In genomic region chr5:109089191-109089590, GRCh38 we compare ENCODE assay signal across 21 cellular contexts.
A peak's percentile ranks its signal among the peaks of the same experiment; 100 is the strongest.
DNase-seq lines count a peak whose midpoint lies in the region; ATAC-seq, FAIRE-seq and TF ChIP-seq lines count a peak whose summit lies in the region.
"Had no signal": no experiment of that assay in that cellular context is flagged by ENCODE, and none has a peak within 500 bp of the region (broad histone marks: within the 10 kb centered on the region; RNA-seq: fewer than 3 reads in every experiment).

No MANE protein-coding gene starts in this region.

- ATAC-seq in IMR-90 (ENCODE audit: low read depth): peak; percentile 37; the same call in 1 of the 2 replicates
- no peak for ATAC-seq in K562
- ATAC-seq in psoas muscle: no peak
- ATAC-seq: CD8-positive, alpha-beta T cell; GM12878; GM23338; HCT116 had no signal

- no peaks in the 10 kb centered on the region for H3K36me3 ChIP-seq in IMR-90 (ENCODE audit: control insufficient read depth, insufficient read depth, low read length)
- H3K36me3 ChIP-seq in K562 (ENCODE audit: control insufficient read depth, insufficient read depth, low read length): no peaks in the 10 kb centered on the region
- H3K36me3 ChIP-seq in mesenchymal stem cell (ENCODE audit: control insufficient read depth in 1 of 2, insufficient read depth in 2 of 2, low read depth in 1 of 2, low read length in 2 of 2): peaks cover 2 to 10% of the 10 kb centered on the region in 2 experiments
- H3K36me3 ChIP-seq in psoas muscle (ENCODE audit: insufficient read depth in 1 of 2, low read depth in 1 of 2): no peaks in the 10 kb centered on the region
- H3K36me3 ChIP-seq: BLaER1 had no signal

- H4K20me1 ChIP-seq in IMR-90 (ENCODE audit: insufficient read depth, low read length) (no peaks in the 10 kb centered on the region), K562 (replicated peaks; ENCODE audit: control insufficient read depth, insufficient read depth, low read length) (no peaks in the 10 kb centered on the region)
- H4K20me1 ChIP-seq: BLaER1 had no signal

- H4K91ac ChIP-seq in IMR-90 (ENCODE audit: insufficient read depth, low read depth, low read length): no peak overlapping the region
- no peak overlapping the region for H4K91ac ChIP-seq in mesenchymal stem cell (ENCODE audit: low read length)

- no peak overlapping the region for H2BK20ac ChIP-seq in IMR-90 (ENCODE audit: low read depth, low read length)

- H4K8ac ChIP-seq in IMR-90 (ENCODE audit: low read depth in 2 of 2, low read length in 2 of 2) (no peak overlapping the region), mesenchymal stem cell (ENCODE audit: low read length) (no peak overlapping the region)

- no peak for FAIRE-seq in K562 (lab: Jason Lieb, UNC)
- FAIRE-seq: GM12878, GM18507 had no signal

- peak; percentile 5 for DNase-seq in IMR-90
- peak; percentile 61 for DNase-seq in amniotic epithelial cell (ENCODE audit: low read depth)
- DNase-seq in K562 (ENCODE audit: extremely low read depth in 1 of 4, low spot score in 3 of 4): no peak
- peak; percentile 6 for DNase-seq in mesenchymal stem cell
- DNase-seq in stimulated activated CD4-positive, alpha-beta T cell treated with anti-CD3 and anti-CD28 coated beads, Interleukin-4, amount 100 ng/mL, for 4 hours: no peak
- DNase-seq in posterior cingulate gyrus: no peak
- no peak for DNase-seq in psoas muscle
- DNase-seq: Caco-2; CD4-positive, CD25-positive, alpha-beta regulatory T cell; CD8-positive, alpha-beta T cell; DMS153; DND-41; EL; GDM1; H9 had no signal

- no peak overlapping the region for H3K56ac ChIP-seq in IMR-90 (ENCODE audit: extremely low read depth, insufficient read depth, low read length)

- dilution Hi-C loops in IMR-90 (cut with HindIII; ENCODE audit: low sequenced_read_pairs, unreplicated experiment): no loop called here

- H2AK5ac ChIP-seq in IMR-90 (ENCODE audit: low read depth, low read length): no peak overlapping the region
- no peak overlapping the region for H2AK5ac ChIP-seq in mesenchymal stem cell (ENCODE audit: low read length, severe bottlenecking)

- H3K79me1 ChIP-seq in IMR-90 (ENCODE audit: low read depth in 1 of 2, low read length in 2 of 2) (no peaks in the 10 kb centered on the region), mesenchymal stem cell (replicated peaks; ENCODE audit: low read length, poor library complexity, severe bottlenecking) (no peaks in the 10 kb centered on the region)

- BruUV-seq in IMR-90 (replicated peaks; lab: Mats Ljungman, UMichigan) (no TSS peak), K562 (replicated peaks; lab: Mats Ljungman, UMichigan) (no TSS peak)

- H3K9me1 ChIP-seq in IMR-90 (ENCODE audit: insufficient read depth, low read length) (no peaks in the 10 kb centered on the region), K562 (ENCODE audit: control insufficient read depth, insufficient read depth, low read length) (no peaks in the 10 kb centered on the region)

- no peak overlapping the region for H2BK15ac ChIP-seq in IMR-90 (ENCODE audit: low read depth, low read length)
- H2BK15ac ChIP-seq in mesenchymal stem cell (ENCODE audit: low read depth, poor library complexity, severe bottlenecking): no peak overlapping the region

- in situ Hi-C loops in IMR-90 (cut with MboI; ENCODE audit: low sequenced_read_pairs) (no loop called here), K562 (cut with MboI) (no loop called here)

- H3K4ac ChIP-seq in IMR-90 (ENCODE audit: low read depth, low read length): no peak overlapping the region
- no peak overlapping the region for H3K4ac ChIP-seq in mesenchymal stem cell (ENCODE audit: low read depth in 1 of 2, low read length in 2 of 2)

- H3K14ac ChIP-seq in IMR-90 (replicated peaks; ENCODE audit: low read depth, low read length): no peak overlapping the region
- H3K14ac ChIP-seq in mesenchymal stem cell (ENCODE audit: low read length in 2 of 2): no peak overlapping the region

- CTCF ChIA-PET in IMR-90 (lab: Yijun Ruan, JAX): interaction anchor here (1.2 kb wide), 1 partner anchor 10 kb away, joined by 3 read pairs; no protein-coding TSS in a partner anchor
- CTCF ChIA-PET in K562 (lab: Yijun Ruan, JAX; ENCODE audit: low intra/inter-chr PET ratio): no interaction called here

- H2BK120ac ChIP-seq in IMR-90 (ENCODE audit: low read depth, low read length) (no peak overlapping the region), mesenchymal stem cell (ENCODE audit: low read depth, low read length) (no peak overlapping the region)

- H3K9ac ChIP-seq in IMR-90 (ENCODE audit: low read depth, low read length) (no peak overlapping the region), K562 (ENCODE audit: insufficient read depth in 1 of 2, low read depth in 2 of 2, low read length in 2 of 2) (no peak overlapping the region), mesenchymal stem cell (ENCODE audit: low read length) (no peak overlapping the region)
- H3K9ac ChIP-seq: BLaER1 had no signal

- TF ChIP-seq EP300 in K562 (IDR thresholded peaks at IDR 0.05; ENCODE audit: low read length): no peak

- no peak overlapping the region for H2BK12ac ChIP-seq in mesenchymal stem cell (ENCODE audit: low read length in 2 of 2)

- H4K5ac ChIP-seq in IMR-90 (ENCODE audit: low read depth, low read length): no peak overlapping the region

- TF ChIP-seq RAD21 in IMR-90 (IDR thresholded peaks at IDR 0.05; ENCODE audit: low read length) (no peak), K562 (CRISPR knock-in tag; conservative IDR thresholded peaks at IDR 0.05 in 1 of 2, IDR thresholded peaks at IDR 0.05 in 1 of 2) (no peak)

- no peak overlapping the region for H3K18ac ChIP-seq in IMR-90 (ENCODE audit: low read depth, low read length)
- H3K18ac ChIP-seq in mesenchymal stem cell (ENCODE audit: low read depth in 1 of 2, low read length in 2 of 2): no peak overlapping the region

- H2BK5ac ChIP-seq in IMR-90 (ENCODE audit: low read depth, low read length, poor library complexity, severe bottlenecking) (no peak overlapping the region), mesenchymal stem cell (ENCODE audit: low read depth, low read length, poor library complexity, severe bottlenecking) (no peak overlapping the region)

- H3K9me3 ChIP-seq in IMR-90 (ENCODE audit: control insufficient read depth, insufficient read depth, low read length) (no peaks in the 10 kb centered on the region), K562 (replicated peaks; ENCODE audit: control insufficient read depth, insufficient read depth, low read depth, low read length) (no peaks in the 10 kb centered on the region), mesenchymal stem cell (ENCODE audit: control insufficient read depth, low read length) (no peaks in the 10 kb centered on the region), psoas muscle (no peaks in the 10 kb centered on the region)
- H3K9me3 ChIP-seq: BLaER1, Caco-2 had no signal

- no peaks in the 10 kb centered on the region for H3K27me3 ChIP-seq in IMR-90 (ENCODE audit: control insufficient read depth, insufficient read depth, low read length)
- no peaks in the 10 kb centered on the region for H3K27me3 ChIP-seq in K562 (ENCODE audit: control insufficient read depth in 2 of 2, insufficient read depth in 2 of 2, low read length in 2 of 2)
- no peaks in the 10 kb centered on the region for H3K27me3 ChIP-seq in mesenchymal stem cell (ENCODE audit: control insufficient read depth in 1 of 2, insufficient read depth in 1 of 2, low read length in 2 of 2)
- no peaks in the 10 kb centered on the region for H3K27me3 ChIP-seq in psoas muscle (ENCODE audit: insufficient read depth in 3 of 3, low read length in 2 of 3)
- H3K27me3 ChIP-seq: BLaER1 had no signal

- TF ChIP-seq CTCF in IMR-90 (conservative IDR thresholded peaks at IDR 0.05; ENCODE audit: low read depth, low read length) (no peak), K562 (IDR thresholded peaks at IDR 0.05 in 2 of 3, conservative IDR thresholded peaks at IDR 0.05 in 1 of 3; ENCODE audit: insufficient read depth in 2 of 3, low read depth in 1 of 3, low read length in 3 of 3) (no peak), psoas muscle (IDR thresholded peaks at IDR 0.05) (no peak)

- TF ChIP-seq POLR2A in IMR-90 (IDR thresholded peaks at IDR 0.05; ENCODE audit: low read depth, low read length) (no peak), K562 (conservative IDR thresholded peaks at IDR 0.05) (no peak)

- no peak overlapping the region for H3K23ac ChIP-seq in IMR-90 (ENCODE audit: low read depth, low read length)
- no peak overlapping the region for H3K23ac ChIP-seq in mesenchymal stem cell (ENCODE audit: low read length in 2 of 2)

- H3K4me1 ChIP-seq in IMR-90 (ENCODE audit: control insufficient read depth, insufficient read depth, low read length) (no peaks in the 10 kb centered on the region), K562 (replicated peaks in 1 of 2; ENCODE audit: control insufficient read depth in 2 of 2, insufficient read depth in 2 of 2, low read length in 2 of 2) (no peaks in the 10 kb centered on the region), mesenchymal stem cell (ENCODE audit: control insufficient read depth, insufficient read depth, low read depth, low read length) (no peaks in the 10 kb centered on the region), psoas muscle (no peaks in the 10 kb centered on the region)
- H3K4me1 ChIP-seq: BLaER1, Caco-2 had no signal

- intact Hi-C loops in IMR-90 (cut with micrococcal nuclease) (loop anchor here (2.0 kb wide), 1 partner anchor 14 kb away; no protein-coding TSS in a partner anchor), K562 (cut with micrococcal nuclease) (no loop called here), posterior cingulate gyrus (cut with DNase I) (no loop called here), psoas muscle (cut with DNase I) (no loop called here)

- H3K4me2 ChIP-seq in IMR-90 (ENCODE audit: low read depth, low read length): no peak overlapping the region
- H3K4me2 ChIP-seq in K562 (ENCODE audit: insufficient read depth, low read length): no peak overlapping the region
- H3K4me2 ChIP-seq in mesenchymal stem cell (ENCODE audit: low read length, poor library complexity, severe bottlenecking): no peak overlapping the region
- H3K4me2 ChIP-seq: BLaER1, GM23338 had no signal

- no peak overlapping the region for H2AK9ac ChIP-seq in IMR-90 (replicated peaks; ENCODE audit: low read depth, low read length, poor library complexity)

- POLR2A ChIA-PET in IMR-90 (lab: Charles Lee; ENCODE audit: unreplicated experiment) (no interaction called here), K562 (lab: Yijun Ruan, JAX) (no interaction called here)

- H3K27ac ChIP-seq in IMR-90 (ENCODE audit: insufficient read depth, low read length) (no peak overlapping the region), K562 (ENCODE audit: extremely low read depth, low read depth, low read length) (no peak overlapping the region), mesenchymal stem cell (ENCODE audit: low read length, poor library complexity, severe bottlenecking) (no peak overlapping the region), psoas muscle (no peak overlapping the region)
- H3K27ac ChIP-seq: BLaER1, C4-2B had no signal

- H3K4me3 ChIP-seq in IMR-90 (ENCODE audit: insufficient read depth, low read depth, low read length) (no peak overlapping the region), K562 (no peak overlapping the region), mesenchymal stem cell (ENCODE audit: insufficient read depth in 1 of 2, low read depth in 1 of 2, low read length in 2 of 2) (no peak overlapping the region), psoas muscle (no peak overlapping the region)
- H3K4me3 ChIP-seq: BLaER1, GM12878, GM23338 had no signal

- no peak overlapping the region for H2AFZ ChIP-seq in IMR-90 (replicated peaks; ENCODE audit: low read length, poor library complexity)
- no peak overlapping the region for H2AFZ ChIP-seq in K562 (ENCODE audit: low read depth, low read length)
- no peak overlapping the region for H2AFZ ChIP-seq in mesenchymal stem cell (ENCODE audit: low read depth, low read length)
- H2AFZ ChIP-seq: GM23338 had no signal

- H3K79me2 ChIP-seq in K562 (ENCODE audit: control insufficient read depth, insufficient read depth, low read length): no peaks in the 10 kb centered on the region

Comparison
In these comparisons a context has a peak if more than half of its experiments do, and no peak if none do; other contexts are left out.
1. DNase-seq: peak in IMR-90 (single experiment), amniotic epithelial cell (single experiment) and mesenchymal stem cell (single experiment); none in K562 (0 of 4), stimulated activated CD4-positive, alpha-beta T cell treated with anti-CD3 and anti-CD28 coated beads, Interleukin-4, amount 100 ng/mL, for 4 hours (0 of 2), posterior cingulate gyrus (0 of 10) and psoas muscle (0 of 2).